Comparison of ENCODE assay signal across 20 cellular contexts in the genomic region with DNA sequence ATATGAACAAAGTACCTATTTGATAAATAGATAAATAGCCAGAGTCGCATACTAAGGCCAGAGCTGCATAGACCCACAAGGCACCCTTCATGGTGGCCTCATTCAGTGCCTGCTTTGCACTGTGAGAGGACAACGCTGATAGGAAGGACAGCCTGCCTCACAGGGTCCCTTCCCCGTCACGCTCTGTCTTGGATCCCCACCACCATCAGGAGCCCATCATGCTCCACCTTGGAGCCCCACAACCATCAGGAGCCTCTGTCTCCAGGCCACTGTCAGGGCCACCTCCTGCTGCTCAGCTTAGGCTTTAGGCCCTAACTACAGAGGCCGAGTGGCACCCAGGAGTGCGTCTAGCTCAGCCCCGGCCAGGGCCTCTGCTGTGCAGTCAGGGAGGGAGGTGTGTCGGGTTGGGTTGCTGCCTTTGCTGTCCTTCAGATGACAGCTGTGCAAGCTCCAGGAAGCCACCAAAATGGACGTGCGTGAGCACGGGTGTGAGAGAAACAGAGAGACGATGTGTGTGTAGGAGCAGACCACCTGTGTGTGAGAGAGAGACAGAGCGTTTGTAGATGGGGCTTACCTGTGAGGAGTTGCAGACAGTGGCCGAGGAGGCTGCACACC.
DNase-seq lines count a peak whose midpoint lies in the region; ATAC-seq and TF ChIP-seq lines count a peak whose summit lies in the region.
"Had no signal": no experiment of that assay in that cellular context is flagged by ENCODE, and none has a peak within 500 bp of the region (broad histone marks: within the 10 kb centered on the region; RNA-seq: fewer than 3 reads in every experiment).

No MANE protein-coding gene starts in this region.

- DNase-seq in Right ventricle myocardium inferior (ENCODE audit: missing footprints) (no peak), right cardiac atrium (no peak), islet precursor cell (peak; percentile 43), osteocyte (ENCODE audit: extremely low spot score, unreplicated experiment) (peak; percentile 82), inferior parietal cortex (ENCODE audit: extremely low spot score) (no peak), WERI-Rb-1 (no peak)
- DNase-seq in activated CD4-positive, alpha-beta T cell treated with anti-CD3 and anti-CD28 coated beads, Interleukin-2, amount 50 U/mL, for 48 hours, result no peak
- DNase-seq: AML-193; Caco-2; CD4-positive, alpha-beta T cell; DMS153; DMS79; GDM1; H7; HFFc6 had no signal

- H3K4me3 ChIP-seq in right cardiac atrium (ENCODE audit: low read length) (no peak overlapping the region), WERI-Rb-1 (ENCODE audit: low read depth, low read length) (no peak overlapping the region)
- H3K4me3 ChIP-seq: A549, GM23338 had no signal

- intact Hi-C loops in Right ventricle myocardium inferior (cut with DNase I), result no loop called here
- intact Hi-C loops in right cardiac atrium (cut with DNase I), result no loop called here

- no peak overlapping the region for H3K4me3 Mint-ChIP-seq in osteocyte (ENCODE audit: unreplicated experiment)
- H3K4me3 Mint-ChIP-seq: CD4-positive, alpha-beta T cell; GM23338; HFFc6 had no signal

- no peaks in the 10 kb centered on the region for H3K27me3 Mint-ChIP-seq in osteocyte (ENCODE audit: unreplicated experiment)
- H3K27me3 Mint-ChIP-seq: CD4-positive, alpha-beta T cell had no signal

- no peaks in the 10 kb centered on the region for H3K36me3 Mint-ChIP-seq in osteocyte (ENCODE audit: unreplicated experiment)

- H3K4me1 ChIP-seq in right cardiac atrium (ENCODE audit: control insufficient read depth, insufficient read depth, low read length), result no peaks in the 10 kb centered on the region
- H3K4me1 ChIP-seq: A549, Caco-2 had no signal

- H3K27me3 ChIP-seq in right cardiac atrium (ENCODE audit: control insufficient read depth, insufficient read depth) (no peaks in the 10 kb centered on the region), WERI-Rb-1 (ENCODE audit: insufficient read depth, low read depth, severe bottlenecking) (no peaks in the 10 kb centered on the region)

- ATAC-seq in Right ventricle myocardium inferior (peak; percentile 10), right cardiac atrium (no peak)
- ATAC-seq: A549, GM23338, HCT116 had no signal

- no peaks in the 10 kb centered on the region for H3K36me3 ChIP-seq in WERI-Rb-1

- TF ChIP-seq CTCF in osteocyte (IDR thresholded peaks at IDR 0.05) (no peak), WERI-Rb-1 (IDR thresholded peaks at IDR 0.05; ENCODE audit: low read depth, low read length) (no peak)

- H3K9me3 Mint-ChIP-seq in osteocyte (ENCODE audit: unreplicated experiment), result peaks cover 20% of the 10 kb centered on the region
- H3K9me3 Mint-ChIP-seq: CD4-positive, alpha-beta T cell had no signal

- H3K9me3 ChIP-seq in right cardiac atrium (ENCODE audit: control insufficient read depth, low read length) (no peaks in the 10 kb centered on the region), WERI-Rb-1 (ENCODE audit: severe bottlenecking) (no peaks in the 10 kb centered on the region)
- H3K9me3 ChIP-seq: A549, Caco-2 had no signal

- no peaks in the 10 kb centered on the region for H3K4me1 Mint-ChIP-seq in osteocyte (ENCODE audit: unreplicated experiment)
- H3K4me1 Mint-ChIP-seq: GM23338 had no signal

- H3K27ac Mint-ChIP-seq in osteocyte (ENCODE audit: unreplicated experiment), result no peak overlapping the region
- H3K27ac Mint-ChIP-seq: CD4-positive, alpha-beta T cell; GM23338; HFFc6 had no signal

- 76% methylated on average over 14 of the region's 14 CpGs for WGBS in right cardiac atrium

- H3K27ac ChIP-seq in right cardiac atrium (ENCODE audit: low read length) (no peak overlapping the region), WERI-Rb-1 (no peak overlapping the region)
- H3K27ac ChIP-seq: 22Rv1, A549, C4-2B had no signal

Comparison
In these comparisons a context has a peak if more than half of its experiments do, and no peak if none do; other contexts are left out.
1. DNase-seq: peak in islet precursor cell (single experiment) and osteocyte (single experiment); none in Right ventricle myocardium inferior (single experiment), right cardiac atrium (0 of 3), inferior parietal cortex (single experiment), WERI-Rb-1 (single experiment) and activated CD4-positive, alpha-beta T cell treated with anti-CD3 and anti-CD28 coated beads, Interleukin-2, amount 50 U/mL, for 48 hours (0 of 2).